1 cellular context compared by ENCODE assay signal in the genomic region with DNA sequence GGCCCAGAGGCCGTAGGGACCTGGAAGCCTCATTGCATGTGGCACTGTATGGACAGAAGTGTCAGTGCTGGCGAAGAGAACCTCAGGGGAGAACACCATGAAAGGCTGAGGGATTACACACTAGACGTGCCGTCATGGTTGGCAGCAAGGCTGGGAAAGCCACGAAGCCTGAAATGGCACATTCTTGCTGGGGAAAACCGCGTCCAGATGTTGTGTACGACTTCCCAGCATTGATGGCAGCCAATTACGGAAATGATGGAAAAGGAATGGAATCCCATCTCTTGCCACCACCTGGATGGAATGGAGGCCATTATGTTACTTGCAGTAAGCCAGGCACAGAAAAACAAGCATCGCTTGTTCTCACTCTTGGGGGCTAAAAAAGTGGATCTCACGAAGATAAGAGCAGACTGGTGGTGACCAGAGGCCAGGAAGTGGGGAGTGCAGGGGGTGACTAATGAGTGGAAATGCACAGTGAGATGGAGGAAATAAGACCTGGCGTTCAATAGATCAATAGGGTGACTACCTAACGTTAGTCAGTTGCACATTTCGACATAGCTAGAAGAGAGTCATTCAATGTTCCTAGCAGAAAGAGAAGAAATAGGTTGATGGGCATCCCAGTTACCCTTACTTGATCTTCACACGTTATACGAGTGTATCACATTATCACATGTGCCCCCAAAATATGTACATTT.
TF ChIP-seq lines count a peak whose summit lies in the region.

No MANE protein-coding gene starts in this region.

TF ChIP-seq in HepG2, 621 proteins besides CTCF, POLR2A, EP300 and RAD21:
- TF ChIP-seq CEBPB (IDR thresholded peaks at IDR 0.05; ENCODE audit: borderline replicate concordance, low read depth, low read length) (peak; percentile 35; the same call in 1 of the 2 replicates), JUN (CRISPR knock-in tag; IDR thresholded peaks at IDR 0.05) (no peak), KAT2B (IDR thresholded peaks at IDR 0.05; ENCODE audit: borderline replicate concordance, low read depth, low read length) (peak; percentile 75; the same call in 1 of the 2 replicates), SP5 (CRISPR knock-in tag; IDR thresholded peaks at IDR 0.05; ENCODE audit: borderline replicate concordance, low read depth) (no peak)
